8 cellular contexts compared by ENCODE assay signal in genomic region chrX:151151668-151152267, GRCh38. TPM values are rescaled to one million over a fixed set of nuclear protein-coding genes. Genes with fewer than 3 reads are reported as not detected.
DNase-seq lines count a peak whose midpoint lies in the region; ATAC-seq, FAIRE-seq and TF ChIP-seq lines count a peak whose summit lies in the region.

No MANE protein-coding gene starts in this region.

- intact Hi-C loops in Calu3 (cut with micrococcal nuclease; ENCODE audit: unreplicated experiment) = loop anchor here (1.0 to 5.0 kb wide), 2 partner anchors 351 to 530 kb away; no protein-coding TSS in a partner anchor
- intact Hi-C loops in IMR-90 (cut with micrococcal nuclease) = loop anchor here (1.0 to 5.0 kb wide), 5 partner anchors 209 to 1666 kb away; no protein-coding TSS in a partner anchor
- intact Hi-C loops in PC-9 (cut with micrococcal nuclease; ENCODE audit: unreplicated experiment) = loop anchor here (1.0 to 10.0 kb wide), 5 partner anchors 353 to 1776 kb away; partner anchors contain the start of gene GABRQ
- intact Hi-C loops in body of pancreas (cut with DNase I) = loop anchor here (10.0 kb wide), 1 partner anchor 533 kb away; no protein-coding TSS in a partner anchor
- intact Hi-C loops in kidney (cut with DNase I) = no loop called here
- intact Hi-C loops in stomach (cut with DNase I; ENCODE audit: low total_unique reads) = loop anchor here (5.0 kb wide), 1 partner anchor 526 kb away; no protein-coding TSS in a partner anchor

- no peak overlapping the region for H2BK15ac ChIP-seq in IMR-90 (ENCODE audit: low read depth, low read length)

- peak; percentile 50 for TF ChIP-seq CTCF in Calu3 (IDR thresholded peaks at IDR 0.05; ENCODE audit: unreplicated experiment)
- peak; percentile 79 for TF ChIP-seq CTCF in IMR-90 (conservative IDR thresholded peaks at IDR 0.05; ENCODE audit: low read depth, low read length)
- peak; percentile 98 for TF ChIP-seq CTCF in PC-9 (conservative IDR thresholded peaks at IDR 0.05)
- peak; percentile 50 to 80 (median 63) for TF ChIP-seq CTCF in body of pancreas (IDR thresholded peaks at IDR 0.05)
- peak; percentile 69 for TF ChIP-seq CTCF in kidney (IDR thresholded peaks at IDR 0.05; ENCODE audit: borderline replicate concordance, extremely low read depth, insufficient read depth)
- TF ChIP-seq CTCF in stomach (IDR thresholded peaks at IDR 0.05) = peak in 5 of 7 experiments; percentile 23 to 67 (median 59)

- H3K4me3 ChIP-seq in IMR-90 (ENCODE audit: insufficient read depth, low read depth, low read length) = no peak overlapping the region
- no peak overlapping the region for H3K4me3 ChIP-seq in PC-9
- H3K4me3 ChIP-seq in body of pancreas = no peak overlapping the region
- no peak overlapping the region for H3K4me3 ChIP-seq in kidney (ENCODE audit: low read length in 2 of 2)
- no peak overlapping the region for H3K4me3 ChIP-seq in stomach

- no peak overlapping the region for H3K56ac ChIP-seq in IMR-90 (ENCODE audit: extremely low read depth, insufficient read depth, low read length)

- H3K23ac ChIP-seq in IMR-90 (ENCODE audit: low read depth, low read length) = no peak overlapping the region

- no peak overlapping the region for H4K8ac ChIP-seq in IMR-90 (ENCODE audit: low read depth in 2 of 2, low read length in 2 of 2)

- H4K91ac ChIP-seq in IMR-90 (ENCODE audit: insufficient read depth, low read depth, low read length) = no peak overlapping the region

- H3K27me3 ChIP-seq in IMR-90 (ENCODE audit: control insufficient read depth, insufficient read depth, low read length) = no peaks in the 10 kb centered on the region
- peaks cover 60% of the 10 kb centered on the region for H3K27me3 ChIP-seq in PC-9 (ENCODE audit: insufficient read depth, low read depth)
- H3K27me3 ChIP-seq in body of pancreas = no peaks in the 10 kb centered on the region
- H3K27me3 ChIP-seq in stomach = peaks cover 0 to 10% (median 7%) of the 10 kb centered on the region in 3 donors

- H3K9me3 ChIP-seq in IMR-90 (ENCODE audit: control insufficient read depth, insufficient read depth, low read length) (no peaks in the 10 kb centered on the region; the same call in 1 of the 2 replicates), PC-9 (ENCODE audit: insufficient read depth, low read depth) (no peaks in the 10 kb centered on the region), body of pancreas (no peaks in the 10 kb centered on the region), kidney (ENCODE audit: control insufficient read depth in 1 of 2, low read length in 2 of 2) (no peaks in the 10 kb centered on the region), stomach (no peaks in the 10 kb centered on the region)

- H4K5ac ChIP-seq in IMR-90 (ENCODE audit: low read depth, low read length) = no peak overlapping the region

- H3K9me2 ChIP-seq in PC-9 (ENCODE audit: insufficient read depth) = no peaks in the 10 kb centered on the region

- H3K27ac ChIP-seq in IMR-90 (ENCODE audit: insufficient read depth, low read length) (no peak overlapping the region), PC-9 (no peak overlapping the region), body of pancreas (no peak overlapping the region), kidney (ENCODE audit: low read depth in 2 of 2, low read length in 2 of 2) (no peak overlapping the region), stomach (no peak overlapping the region)

- peak; percentile 17 for DNase-seq in Calu3
- peak; percentile 54 for DNase-seq in IMR-90
- peak; percentile 15 to 46 for DNase-seq in PC-9
- peak; percentile 20 to 40 (median 36) for DNase-seq in body of pancreas
- no peak for DNase-seq in kidney
- no peak for DNase-seq in stomach

- in situ Hi-C loops in IMR-90 (cut with MboI; ENCODE audit: low sequenced_read_pairs) = loop anchor here (10.0 to 25.0 kb wide), 3 partner anchors 536 to 1661 kb away; partner anchors contain the start of genes GABRQ and PRRG3

- no peaks in the 10 kb centered on the region for H3F3A ChIP-seq in PC-9 (ENCODE audit: insufficient read depth, low read depth)

- no peaks in the 10 kb centered on the region for H3K36me3 Mint-ChIP-seq in Calu3 (ENCODE audit: insufficient read depth, unreplicated experiment)

- CTCF ChIA-PET in Calu3 (lab: Charles Lee) = interaction anchor here (0.5 to 1.0 kb wide), 4 partner anchors 147 to 529 kb away, joined by 3 to 6 read pairs (median 4); no protein-coding TSS in a partner anchor
- CTCF ChIA-PET in IMR-90 (lab: Yijun Ruan, JAX) = interaction anchor here (0.6 to 1.4 kb wide), 2 partner anchors 92 to 1481 kb away, joined by 3 read pairs; no protein-coding TSS in a partner anchor
- CTCF ChIA-PET in PC-9 (lab: Charles Lee) = no interaction called here

- POLR2A ChIA-PET in IMR-90 (lab: Charles Lee; ENCODE audit: unreplicated experiment) = no interaction called here
- POLR2A ChIA-PET in PC-9 (lab: Charles Lee; ENCODE audit: unreplicated experiment) = no interaction called here

- H4K20me1 ChIP-seq in IMR-90 (ENCODE audit: insufficient read depth, low read length) (no peaks in the 10 kb centered on the region), PC-9 (ENCODE audit: insufficient read depth) (no peaks in the 10 kb centered on the region)

- H3K18ac ChIP-seq in IMR-90 (ENCODE audit: low read depth, low read length) = no peak overlapping the region

- H2AFZ ChIP-seq in IMR-90 (replicated peaks; ENCODE audit: low read length, poor library complexity) (no peak overlapping the region), PC-9 (no peak overlapping the region)

- no peak for TF ChIP-seq EP300 in stomach (IDR thresholded peaks at IDR 0.05)

- no peak overlapping the region for H2BK120ac ChIP-seq in IMR-90 (ENCODE audit: low read depth, low read length)

- WGBS in IMR-90 (ENCODE audit: extremely low coverage in 2 of 2, insufficient read length in 1 of 2), 2 experiments = 0% methylated on average over 1 of the region's 8 CpGs; no CpG with 5 or more reads in 1 of the 2 experiments
- WGBS in body of pancreas, 2 donors = 14 to 20% methylated on average over 5 to 8 of the region's 8 CpGs
- WGBS in stomach, 5 donors = 30 to 42% (median 34%) methylated on average over 8 of the region's 8 CpGs

- H3K9ac ChIP-seq in IMR-90 (ENCODE audit: low read depth, low read length) = no peak overlapping the region
- H3K9ac ChIP-seq in kidney (ENCODE audit: low read length in 2 of 2) = no peak overlapping the region

- H3K27ac Mint-ChIP-seq in Calu3 (ENCODE audit: unreplicated experiment) = no peak overlapping the region

- TF ChIP-seq RAD21 in IMR-90 (IDR thresholded peaks at IDR 0.05; ENCODE audit: low read length) = peak; percentile 82

- H3K4me3 Mint-ChIP-seq in Calu3 (ENCODE audit: low read depth, unreplicated experiment) = no peak overlapping the region

- H3K27me3 Mint-ChIP-seq in Calu3 (ENCODE audit: unreplicated experiment) = peaks cover 34% of the 10 kb centered on the region

- H2AK5ac ChIP-seq in IMR-90 (ENCODE audit: low read depth, low read length) = no peak overlapping the region

- no peak overlapping the region for H3K4ac ChIP-seq in IMR-90 (ENCODE audit: low read depth, low read length)

- no peaks in the 10 kb centered on the region for H3K9me1 ChIP-seq in IMR-90 (ENCODE audit: insufficient read depth, low read length)

- H3K4me1 ChIP-seq in IMR-90 (ENCODE audit: control insufficient read depth, insufficient read depth, low read length) = no peaks in the 10 kb centered on the region
- no peaks in the 10 kb centered on the region for H3K4me1 ChIP-seq in PC-9 (replicated peaks; ENCODE audit: insufficient read depth)
- no peaks in the 10 kb centered on the region for H3K4me1 ChIP-seq in body of pancreas
- H3K4me1 ChIP-seq in kidney (ENCODE audit: control insufficient read depth in 1 of 2, insufficient read depth in 1 of 2, low read depth in 1 of 2, low read length in 2 of 2) = no peaks in the 10 kb centered on the region
- no peaks in the 10 kb centered on the region for H3K4me1 ChIP-seq in stomach

- H3K79me2 ChIP-seq in PC-9 (ENCODE audit: low read depth) = no peaks in the 10 kb centered on the region

- no peak overlapping the region for H2BK20ac ChIP-seq in IMR-90 (ENCODE audit: low read depth, low read length)

- peak; percentile 85 for FAIRE-seq in kidney (lab: Jason Lieb, UNC)

- H3K14ac ChIP-seq in IMR-90 (replicated peaks; ENCODE audit: low read depth, low read length) = no peak overlapping the region

- no peak for TF ChIP-seq POLR2A in IMR-90 (IDR thresholded peaks at IDR 0.05; ENCODE audit: low read depth, low read length)
- TF ChIP-seq POLR2A in body of pancreas (IDR thresholded peaks at IDR 0.05) = no peak
- no peak for TF ChIP-seq POLR2A in stomach (IDR thresholded peaks at IDR 0.05)

- BruUV-seq in Calu3 (replicated peaks; lab: Mats Ljungman, UMichigan) (no TSS peak), IMR-90 (replicated peaks; lab: Mats Ljungman, UMichigan) (no TSS peak), PC-9 (replicated peaks; lab: Mats Ljungman, UMichigan) (no TSS peak)

- H3K79me1 ChIP-seq in IMR-90 (ENCODE audit: low read depth in 1 of 2, low read length in 2 of 2) = no peaks in the 10 kb centered on the region

- no peaks in the 10 kb centered on the region for H3K9me3 Mint-ChIP-seq in Calu3 (ENCODE audit: low read depth, unreplicated experiment)

- no peaks in the 10 kb centered on the region for H3K36me3 ChIP-seq in IMR-90 (ENCODE audit: control insufficient read depth, insufficient read depth, low read length)
- H3K36me3 ChIP-seq in PC-9 (ENCODE audit: low read depth) = no peaks in the 10 kb centered on the region
- H3K36me3 ChIP-seq in body of pancreas (replicated peaks in 1 of 2; ENCODE audit: insufficient read depth in 1 of 2, low read depth in 2 of 2) = no peaks in the 10 kb centered on the region
- H3K36me3 ChIP-seq in kidney (ENCODE audit: control insufficient read depth in 1 of 2, insufficient read depth in 2 of 2, low read length in 2 of 2) = no peaks in the 10 kb centered on the region
- H3K36me3 ChIP-seq in stomach = no peaks in the 10 kb centered on the region

- no peak overlapping the region for H2BK5ac ChIP-seq in IMR-90 (ENCODE audit: low read depth, low read length, poor library complexity, severe bottlenecking)

- H3K4me2 ChIP-seq in IMR-90 (ENCODE audit: low read depth, low read length) (no peak overlapping the region), PC-9 (no peak overlapping the region)

- peak; percentile 83 for ATAC-seq in GM18870 (IDR thresholded peaks at IDR 0.05; ENCODE audit: unreplicated experiment)
- peak; percentile 72 for ATAC-seq in IMR-90 (ENCODE audit: low read depth)
- no peak for ATAC-seq in body of pancreas
- ATAC-seq in GM19452 (IDR thresholded peaks at IDR 0.05; ENCODE audit: unreplicated experiment) = no peak

- H3K4me1 Mint-ChIP-seq in Calu3 (ENCODE audit: low read depth, unreplicated experiment) = no peaks in the 10 kb centered on the region

- dilution Hi-C loops in IMR-90 (cut with HindIII; ENCODE audit: low sequenced_read_pairs, unreplicated experiment) = no loop called here

- no peak overlapping the region for H2AK9ac ChIP-seq in IMR-90 (replicated peaks; ENCODE audit: low read depth, low read length, poor library complexity)

RNA-seq across cellular contexts. Expression of gene GPR50, which starts 24.6 kb away (rescaled TPM):
- total RNA-seq in Calu3 (2022) = not detected in 2 replicates
- not detected in 2 replicates for total RNA-seq in IMR-90 (2012; rRNA removed)
- not detected in 2 replicates for polyA plus RNA-seq in IMR-90 (2012; rRNA removed)
- polyA plus RNA-seq in IMR-90 (2012; cell fraction: cytosol; rRNA removed) = not detected in 2 replicates
- not detected in 2 replicates for polyA plus RNA-seq in IMR-90 (2012; cell fraction: nucleus; rRNA removed; ENCODE audit: low replicate concordance)
- not detected in 2 replicates for total RNA-seq in PC-9 (2021)
- not detected for total RNA-seq in body of pancreas
- not detected for total RNA-seq in kidney
- polyA plus RNA-seq in kidney (ENCODE audit: insufficient read depth, low read depth, low replicate concordance) = not detected
- not detected for total RNA-seq in stomach
- polyA plus RNA-seq in stomach = not detected

Comparison
In these comparisons a context has a peak if more than half of its experiments do, and no peak if none do; other contexts are left out.
1. DNase-seq: peak in Calu3 (single experiment), IMR-90 (single experiment), PC-9 (2 of 2) and body of pancreas (4 of 4); none in kidney (single experiment) and stomach (single experiment).
2. ATAC-seq: peak in GM18870 (single experiment) and IMR-90 (single experiment); none in body of pancreas (single experiment) and GM19452 (single experiment).
3. Peak in every context shown above with its lines, with median percentiles within 50 percentile points of each other: CTCF ChIP-seq.